Comparison of ENCODE assay signal across 8 cellular contexts in the genomic region with DNA sequence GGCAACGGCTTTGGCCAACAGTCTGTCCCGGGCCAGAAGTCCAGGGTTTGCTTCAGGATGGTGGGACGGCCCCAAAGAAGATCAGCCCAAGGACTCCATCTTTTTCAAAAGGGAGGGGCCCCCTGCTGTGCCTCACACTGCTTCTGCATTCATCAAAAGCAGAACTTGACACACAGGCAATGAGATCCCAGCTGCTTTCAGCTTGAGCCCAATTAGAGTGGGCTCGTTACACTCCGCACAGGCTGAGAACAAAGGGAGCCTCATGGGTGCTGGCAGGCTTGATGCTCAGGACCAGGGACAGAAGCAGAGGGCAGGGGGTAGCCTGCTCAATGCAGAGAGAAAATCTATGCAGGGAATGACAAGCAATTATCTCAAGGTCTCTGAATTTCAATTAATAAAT. TPM values are rescaled to one million over a fixed set of nuclear protein-coding genes. Genes with fewer than 3 reads are reported as not detected.
DNase-seq lines count a peak whose midpoint lies in the region; ATAC-seq, FAIRE-seq and TF ChIP-seq lines count a peak whose summit lies in the region.

No MANE protein-coding gene starts in this region.

- POLR2A ChIA-PET in K562 (lab: Yijun Ruan, JAX), result interaction anchor here (1.7 kb wide), 1 partner anchor 27 kb away, joined by 5 read pairs; no protein-coding TSS in a partner anchor

- H3K27ac ChIP-seq in right atrium auricular region (no peak overlapping the region), Karpas-422 (ENCODE audit: low read length) (no peak overlapping the region), K562 (ENCODE audit: extremely low read depth, low read depth, low read length) (no peak overlapping the region), stomach (no peak overlapping the region)

- ATAC-seq in Right ventricle myocardium inferior, result peak; percentile 61
- peak; percentile 63 for ATAC-seq in K562

- H2AFZ ChIP-seq in Karpas-422 (ENCODE audit: low read length), result no peak overlapping the region
- H2AFZ ChIP-seq in K562 (ENCODE audit: low read depth, low read length), result no peak overlapping the region

- no peaks in the 10 kb centered on the region for H3K9me1 ChIP-seq in K562 (ENCODE audit: control insufficient read depth, insufficient read depth, low read length)

- H3K9ac ChIP-seq in Karpas-422 (ENCODE audit: low read length), result no peak overlapping the region
- no peak overlapping the region for H3K9ac ChIP-seq in K562 (ENCODE audit: insufficient read depth in 1 of 2, low read depth in 2 of 2, low read length in 2 of 2)

- no peak for DNase-seq in Right ventricle myocardium inferior (ENCODE audit: missing footprints)
- DNase-seq in right atrium auricular region (ENCODE audit: low spot score), result no peak
- DNase-seq in Karpas-422, result peak; percentile 64
- DNase-seq in K562 (ENCODE audit: extremely low read depth in 1 of 4, low spot score in 3 of 4), result peak in 1 of 4 experiments; percentile 19
- peak; percentile 25 for DNase-seq in stomach
- DNase-seq in DMS53 treated with DMSO at 0.1 percent for 48 hours (lab: John Stamatoyannopoulos, UW; ENCODE audit: unreplicated experiment), result no peak
- no peak for DNase-seq in stimulated activated CD4-positive, alpha-beta T cell treated with anti-CD3 and anti-CD28 coated beads, Interleukin-4, amount 100 ng/mL, for 24 hours
- DNase-seq in DMS53 (lab: John Stamatoyannopoulos, UW), result no peak

- TF ChIP-seq RAD21 in K562 (CRISPR knock-in tag; conservative IDR thresholded peaks at IDR 0.05 in 1 of 2, IDR thresholded peaks at IDR 0.05 in 1 of 2), result no peak

- H4K20me1 ChIP-seq in Karpas-422 (ENCODE audit: insufficient read depth, low read depth, low read length) (peaks cover 41% of the 10 kb centered on the region), K562 (replicated peaks; ENCODE audit: control insufficient read depth, insufficient read depth, low read length) (no peaks in the 10 kb centered on the region)

- CTCF ChIA-PET in K562 (lab: Yijun Ruan, JAX; ENCODE audit: low intra/inter-chr PET ratio), result no interaction called here

- H3K9me3 ChIP-seq in right atrium auricular region (no peaks in the 10 kb centered on the region), Karpas-422 (ENCODE audit: low read length) (no peaks in the 10 kb centered on the region), K562 (replicated peaks; ENCODE audit: control insufficient read depth, insufficient read depth, low read depth, low read length) (no peaks in the 10 kb centered on the region), stomach (no peaks in the 10 kb centered on the region)

- no peaks in the 10 kb centered on the region for H3K9me2 ChIP-seq in Karpas-422 (replicated peaks; ENCODE audit: insufficient read depth, low read length)

- peaks cover 0 to 12% of the 10 kb centered on the region in 2 donors for H3K4me1 ChIP-seq in right atrium auricular region
- peaks cover 12% of the 10 kb centered on the region for H3K4me1 ChIP-seq in Karpas-422 (ENCODE audit: low read length)
- H3K4me1 ChIP-seq in K562 (replicated peaks in 1 of 2; ENCODE audit: control insufficient read depth in 2 of 2, insufficient read depth in 2 of 2, low read length in 2 of 2), result 0 out of 5 replicates have a peak, but pooled peaks cover 0 to 3% of the 10 kb centered on the region in 2 experiments
- H3K4me1 ChIP-seq in stomach, result peaks cover 8 to 37% (median 19%) of the 10 kb centered on the region in 4 donors

- no peak overlapping the region for H3K4me3 ChIP-seq in right atrium auricular region
- H3K4me3 ChIP-seq in Karpas-422 (ENCODE audit: low read length), result no peak overlapping the region
- H3K4me3 ChIP-seq in K562, result no peak overlapping the region
- no peak overlapping the region for H3K4me3 ChIP-seq in stomach

- intact Hi-C loops in Right ventricle myocardium inferior (cut with DNase I), result no loop called here
- intact Hi-C loops in K562 (cut with micrococcal nuclease), result no loop called here
- intact Hi-C loops in stomach (cut with DNase I; ENCODE audit: low total_unique reads), result no loop called here

- TF ChIP-seq EP300 in K562 (IDR thresholded peaks at IDR 0.05; ENCODE audit: low read length) (no peak), stomach (IDR thresholded peaks at IDR 0.05) (no peak)

- H3K36me3 ChIP-seq in right atrium auricular region (no peaks in the 10 kb centered on the region), Karpas-422 (ENCODE audit: insufficient read depth, low read length) (no peaks in the 10 kb centered on the region), K562 (ENCODE audit: control insufficient read depth, insufficient read depth, low read length) (no peaks in the 10 kb centered on the region), stomach (no peaks in the 10 kb centered on the region)

- 44% methylated on average over 5 of the region's 5 CpGs for WGBS in K562 (ENCODE audit: insufficient coverage, low coverage, missing lambda C conversion rate)
- 65 to 77% (median 76%) methylated on average over 5 of the region's 5 CpGs for WGBS in stomach, 5 donors

- in situ Hi-C loops in K562 (cut with MboI), result no loop called here

- H3K27me3 ChIP-seq in right atrium auricular region, result no peaks in the 10 kb centered on the region
- H3K27me3 ChIP-seq in Karpas-422 (ENCODE audit: low read length), result no peaks in the 10 kb centered on the region
- no peaks in the 10 kb centered on the region for H3K27me3 ChIP-seq in K562 (ENCODE audit: control insufficient read depth in 2 of 2, insufficient read depth in 2 of 2, low read length in 2 of 2)
- H3K27me3 ChIP-seq in stomach, result no peaks in the 10 kb centered on the region

- TF ChIP-seq POLR2A in K562 (conservative IDR thresholded peaks at IDR 0.05) (no peak), stomach (IDR thresholded peaks at IDR 0.05) (no peak)

- no TSS peak for BruUV-seq in K562 (replicated peaks; lab: Mats Ljungman, UMichigan)

- FAIRE-seq in K562 (lab: Jason Lieb, UNC), result no peak

- TF ChIP-seq CTCF in right atrium auricular region (IDR thresholded peaks at IDR 0.05), result no peak
- TF ChIP-seq CTCF in K562 (IDR thresholded peaks at IDR 0.05 in 2 of 3, conservative IDR thresholded peaks at IDR 0.05 in 1 of 3; ENCODE audit: insufficient read depth in 2 of 3, low read depth in 1 of 3, low read length in 3 of 3), result no peak
- no peak for TF ChIP-seq CTCF in stomach (IDR thresholded peaks at IDR 0.05)

- peak overlapping the region; percentile 20 for H3K4me2 ChIP-seq in Karpas-422 (ENCODE audit: low read depth, low read length, poor library complexity, severe bottlenecking)
- no peak overlapping the region for H3K4me2 ChIP-seq in K562 (ENCODE audit: insufficient read depth, low read length)

- H3K79me2 ChIP-seq in Karpas-422 (ENCODE audit: low read length), result no peaks in the 10 kb centered on the region
- H3K79me2 ChIP-seq in K562 (ENCODE audit: control insufficient read depth, insufficient read depth, low read length), result peaks cover 4% of the 10 kb centered on the region; the same call in 1 of the 3 replicates

TF ChIP-seq in K562, 482 proteins besides CTCF, POLR2A, EP300 and RAD21 (continues in another document):
- TF ChIP-seq, protein P1, sequence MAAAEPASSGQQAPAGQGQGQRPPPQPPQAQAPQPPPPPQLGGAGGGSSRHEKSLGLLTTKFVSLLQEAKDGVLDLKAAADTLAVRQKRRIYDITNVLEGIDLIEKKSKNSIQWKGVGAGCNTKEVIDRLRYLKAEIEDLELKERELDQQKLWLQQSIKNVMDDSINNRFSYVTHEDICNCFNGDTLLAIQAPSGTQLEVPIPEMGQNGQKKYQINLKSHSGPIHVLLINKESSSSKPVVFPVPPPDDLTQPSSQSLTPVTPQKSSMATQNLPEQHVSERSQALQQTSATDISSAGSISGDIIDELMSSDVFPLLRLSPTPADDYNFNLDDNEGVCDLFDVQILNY (CRISPR knock-in tag; IDR thresholded peaks at IDR 0.05), result no peak
- TF ChIP-seq ZNF165 (CRISPR knock-in tag; IDR thresholded peaks at IDR 0.05; ENCODE audit: borderline replicate concordance), result no peak
- TF ChIP-seq KDM1A (IDR thresholded peaks at IDR 0.05), result no peak
- no peak for TF ChIP-seq FOXM1 (IDR thresholded peaks at IDR 0.05; ENCODE audit: low read depth)
- no peak for TF ChIP-seq FOXM1 (CRISPR knock-in tag; IDR thresholded peaks at IDR 0.05; ENCODE audit: low read depth)
- no peak for TF ChIP-seq IFI16 (CRISPR knock-in tag; IDR thresholded peaks at IDR 0.05)
- no peak for TF ChIP-seq COPS2 (conservative IDR thresholded peaks at IDR 0.05)
- TF ChIP-seq YY1 (IDR thresholded peaks at IDR 0.05; ENCODE audit: borderline replicate concordance in 1 of 3, control insufficient read depth in 1 of 3, extremely low read depth in 1 of 3, insufficient read depth in 3 of 3, insufficient read length in 1 of 3, insufficient replicate concordance in 2 of 3, low read depth in 1 of 3, low read length in 2 of 3), result peak in 1 of 3 experiments; percentile 15
- TF ChIP-seq IRF2 (CRISPR knock-in tag; IDR thresholded peaks at IDR 0.05), result no peak
- TF ChIP-seq KLF10 (CRISPR knock-in tag; IDR thresholded peaks at IDR 0.05), result no peak
- TF ChIP-seq ZKSCAN3 (CRISPR knock-in tag; IDR thresholded peaks at IDR 0.05), result no peak
- TF ChIP-seq DPF2 (IDR thresholded peaks at IDR 0.05), result no peak
- TF ChIP-seq SRSF3 (IDR thresholded peaks at IDR 0.05; ENCODE audit: insufficient read depth, low read length), result no peak

RNA-seq across cellular contexts. Expression of a gene that starts 45.5 kb away (rescaled TPM):
- total RNA-seq in Right ventricle myocardium inferior, result 23.1 TPM
- total RNA-seq in right atrium auricular region, result 10 to 100 TPM; 21.4 to 24.1 TPM
- total RNA-seq in Karpas-422 (2014; rRNA removed; shearing (Covaris generic); ENCODE audit: low replicate concordance), result 14.7 and 21.6 TPM in 2 replicates
- total RNA-seq in K562 (2011; cell fraction: chromatin; rRNA removed; ENCODE audit: low replicate concordance), result 22.5 and 27.7 TPM in 2 replicates
- total RNA-seq in K562 (2011; cell fraction: nucleolus; rRNA removed), result 28.4 and 32.9 TPM in 2 replicates
- 36.5 and 44.2 TPM in 2 replicates for total RNA-seq in K562 (2011; cell fraction: nucleoplasm; rRNA removed)
- 31.0 and 41.3 TPM in 2 replicates for total RNA-seq in K562 (2014; rRNA removed)
- total RNA-seq in K562 (2014; rRNA removed; fragmentation: Illumina TruSeq; extraction: Trizol), result 32.4 and 32.8 TPM in 2 replicates
- total RNA-seq in K562 (2015; rRNA removed; fragmentation: Illumina TruSeq; extraction: Trizol), result 33.1 and 35.9 TPM in 2 replicates
- total RNA-seq in K562 (2021), result 45.8 and 47.0 TPM in 2 replicates
- 27.3 and 32.5 TPM in 2 replicates for polyA plus RNA-seq in K562 (2011; rRNA removed)
- polyA plus RNA-seq in K562 (2011; cell fraction: cytosol; rRNA removed), result 31.1 and 42.4 TPM in 2 replicates
- polyA plus RNA-seq in K562 (2011; cell fraction: nucleus; rRNA removed), result 13.2 and 14.1 TPM in 2 replicates
- 32.7 and 35.8 TPM in 2 replicates for polyA plus RNA-seq in K562 (2012)
- polyA plus RNA-seq in K562 (2014; fragmentation: Illumina TruSeq; extraction: Trizol), result 31.2 and 36.5 TPM in 2 replicates
- 10 to 100 TPM in 1 of 2 experiments, 1 to 10 TPM in 1; 8.2 to 11.0 TPM for polyA plus RNA-seq in K562 (2014; fragmentation: Nextera tagmentation; extraction: Ambion mirVana)
- 31.0 and 35.3 TPM in 2 replicates for polyA plus RNA-seq in K562 (2014; rRNA removed)
- polyA minus RNA-seq in K562 (2011; rRNA and poly(A)+ RNA removed), result 36.3 and 42.1 TPM in 2 replicates
- polyA minus RNA-seq in K562 (2011; cell fraction: cytosol; rRNA and poly(A)+ RNA removed), result 30.5 and 37.7 TPM in 2 replicates
- polyA minus RNA-seq in K562 (2011; cell fraction: nucleus; rRNA and poly(A)+ RNA removed), result 6.7 and 7.6 TPM in 2 replicates
- total RNA-seq in stomach, result 100 to 1,000 TPM in 1 of 5 donors, 10 to 100 TPM in 4; 19.6 to 117 (median 79.7) TPM
- 10 to 100 TPM; 14.0 to 27.3 (median 26.0) TPM for polyA plus RNA-seq in stomach

Comparison
In these comparisons a context has a peak if more than half of its experiments do, and no peak if none do; other contexts are left out.
1. DNase-seq: peak in Karpas-422 (single experiment) and stomach (single experiment); none in Right ventricle myocardium inferior (single experiment), right atrium auricular region (single experiment), DMS53 treated with DMSO at 0.1 percent for 48 hours (single experiment), stimulated activated CD4-positive, alpha-beta T cell treated with anti-CD3 and anti-CD28 coated beads, Interleukin-4, amount 100 ng/mL, for 24 hours (single experiment) and DMS53 (single experiment).